ENCODE assay signal across 27 cellular contexts in genomic region chr5:95845401-95845800, GRCh38. TPM values are rescaled to one million over a fixed set of nuclear protein-coding genes. Genes with fewer than 3 reads are reported as not detected.
DNase-seq lines count a peak whose midpoint lies in the region; ATAC-seq, FAIRE-seq and TF ChIP-seq lines count a peak whose summit lies in the region.
"Had no signal": no experiment of that assay in that cellular context is flagged by ENCODE, and none has a peak within 500 bp of the region (broad histone marks: within the 10 kb centered on the region; RNA-seq: fewer than 3 reads in every experiment).

No MANE protein-coding gene starts in this region.

- TF ChIP-seq RAD21 in A549 (conservative IDR thresholded peaks at IDR 0.05 in 1 of 2, IDR thresholded peaks at IDR 0.05 in 1 of 2): no peak

- no peak for TF ChIP-seq CTCF in A549 (IDR thresholded peaks at IDR 0.05)
- no peak for TF ChIP-seq CTCF in psoas muscle (IDR thresholded peaks at IDR 0.05)

- no peaks in the 10 kb centered on the region for H3K9me3 Mint-ChIP-seq in activated CD8-positive, alpha-beta memory T cell treated with anti-CD3 and anti-CD28 coated beads, Interleukin-2, amount 10 ng/mL, durations not matched to agents 7 days and 5 days (ENCODE audit: low read depth)
- H3K9me3 Mint-ChIP-seq in dendritic cell treated with granulocyte-macrophage colony-stimulating factor and Interleukin-4, amounts not matched to agents 40 ng/mL and 50 ng/mL, for 4 days: no peaks in the 10 kb centered on the region
- H3K9me3 Mint-ChIP-seq in activated naive CD4-positive, alpha-beta T cell treated with anti-CD3 and anti-CD28 coated beads, Interleukin-2, amount 10 ng/mL, durations not matched to agents 7 days and 5 days: no peaks in the 10 kb centered on the region
- H3K9me3 Mint-ChIP-seq: CD8-positive, alpha-beta T cell; IgD-negative memory B cell had no signal

- no peaks in the 10 kb centered on the region for H3K9me3 ChIP-seq in A549
- H3K9me3 ChIP-seq in psoas muscle: no peaks in the 10 kb centered on the region

- H3K4me3 Mint-ChIP-seq in activated CD8-positive, alpha-beta memory T cell treated with anti-CD3 and anti-CD28 coated beads, Interleukin-2, amount 10 ng/mL, durations not matched to agents 7 days and 5 days: no peak overlapping the region
- no peak overlapping the region for H3K4me3 Mint-ChIP-seq in dendritic cell treated with granulocyte-macrophage colony-stimulating factor and Interleukin-4, amounts not matched to agents 40 ng/mL and 50 ng/mL, for 4 days
- no peak overlapping the region for H3K4me3 Mint-ChIP-seq in activated naive CD4-positive, alpha-beta T cell treated with anti-CD3 and anti-CD28 coated beads, Interleukin-2, amount 10 ng/mL, durations not matched to agents 7 days and 5 days
- H3K4me3 Mint-ChIP-seq: CD8-positive, alpha-beta T cell; IgD-negative memory B cell had no signal

- no peak for TF ChIP-seq EP300 in A549 (IDR thresholded peaks at IDR 0.05)

- intact Hi-C loops in dendritic cell treated with granulocyte-macrophage colony-stimulating factor and Interleukin-4, amounts not matched to agents 40 ng/mL and 50 ng/mL, for 4 days (cut with micrococcal nuclease): no loop called here
- intact Hi-C loops in psoas muscle (cut with DNase I): loop anchor here (5.0 kb wide), 3 partner anchors 113 to 203 kb away; partner anchors contain the start of gene RHOBTB3 (in 1 of the 2)

- H3K36me3 ChIP-seq in psoas muscle (ENCODE audit: insufficient read depth in 1 of 2, low read depth in 1 of 2): no peaks in the 10 kb centered on the region

- no peaks in the 10 kb centered on the region for H3K27me3 ChIP-seq in psoas muscle (ENCODE audit: insufficient read depth in 3 of 3, low read length in 2 of 3)

- H3K27ac ChIP-seq in A549: peak overlapping the region; percentile 70 to 80; a peak in 2 of 6 replicates
- H3K27ac ChIP-seq in psoas muscle: peak overlapping the region; percentile 76
- H3K27ac ChIP-seq: 22Rv1, RWPE1, SK-N-MC had no signal

- no peak overlapping the region for H3K4me2 ChIP-seq in A549

- no peak for FAIRE-seq in A549 (lab: Jason Lieb, UNC)
- FAIRE-seq: GM12891, HTR-8/SVneo had no signal

- CTCF ChIA-PET in activated CD8-positive, alpha-beta memory T cell treated with anti-CD3 and anti-CD28 coated beads, Interleukin-2, amount 10 ng/mL, durations not matched to agents 7 days and 5 days (lab: Charles Lee): interaction anchor here (1.1 to 17.4 kb wide), 4 partner anchors 11 to 200 kb away, joined by 3 to 353 read pairs (median 16); partner anchors contain the start of gene RFESD
- CTCF ChIA-PET in A549 (lab: Yijun Ruan, JAX): interaction anchor here (1.3 to 23.4 kb wide), 6 partner anchors 24 to 201 kb away, joined by 3 to 469 read pairs (median 38); partner anchors contain the start of genes GLRX and RFESD
- CTCF ChIA-PET in activated naive CD4-positive, alpha-beta T cell treated with anti-CD3 and anti-CD28 coated beads, Interleukin-2, amount 10 ng/mL, durations not matched to agents 7 days and 5 days (lab: Charles Lee): interaction anchor here (1.4 to 17.4 kb wide), 7 partner anchors 23 to 202 kb away, joined by 3 to 377 read pairs (median 5); partner anchors contain the start of genes GLRX and RFESD

- DNase-seq in activated CD8-positive, alpha-beta memory T cell treated with anti-CD3 and anti-CD28 coated beads, Interleukin-2, amount 10 ng/mL, durations not matched to agents 7 days and 5 days: peak; percentile 21
- DNase-seq in activated CD8-positive, alpha-beta memory T cell treated with anti-CD3 and anti-CD28 coated beads for 24 hours: no peak
- DNase-seq in A549 (ENCODE audit: low read depth in 1 of 2, low spot score in 1 of 2) (no peak), psoas muscle (no peak), HPDE6-E6E7 (ENCODE audit: extremely low spot score) (no peak), NCI-H2171 treated with DMSO at 0.1 percent for 48 hours (lab: John Stamatoyannopoulos, UW) (no peak)
- DNase-seq in activated naive CD4-positive, alpha-beta T cell treated with anti-CD3 and anti-CD28 coated beads, Interleukin-2, amount 10 ng/mL, durations not matched to agents 7 days and 5 days: no peak
- DNase-seq: AML-193; CD8-positive, alpha-beta T cell; DMS153; H7; Karpas-422; NCI-H1092; NCI-H1436; NCI-H1930; NCI-H226; NCI-H510A treated with DMSO at 0.1 percent for 48 hours; NCI-H748 treated with DMSO at 0.1 percent for 48 hours; SHP77 treated with DMSO at 0.1 percent for 48 hours had no signal

- peaks cover 36% of the 10 kb centered on the region for H3K4me1 Mint-ChIP-seq in activated CD8-positive, alpha-beta memory T cell treated with anti-CD3 and anti-CD28 coated beads, Interleukin-2, amount 10 ng/mL, durations not matched to agents 7 days and 5 days
- H3K4me1 Mint-ChIP-seq in dendritic cell treated with granulocyte-macrophage colony-stimulating factor and Interleukin-4, amounts not matched to agents 40 ng/mL and 50 ng/mL, for 4 days (ENCODE audit: low read depth): peaks cover 45% of the 10 kb centered on the region
- peaks cover 21% of the 10 kb centered on the region for H3K4me1 Mint-ChIP-seq in activated naive CD4-positive, alpha-beta T cell treated with anti-CD3 and anti-CD28 coated beads, Interleukin-2, amount 10 ng/mL, durations not matched to agents 7 days and 5 days

- WGBS in A549 (ENCODE audit: missing lambda C conversion rate): 81% methylated on average over 3 of the region's 3 CpGs
- WGBS in psoas muscle, 3 donors: 77 to 98% (median 86%) methylated on average over 3 of the region's 3 CpGs

- H3K36me3 Mint-ChIP-seq in activated CD8-positive, alpha-beta memory T cell treated with anti-CD3 and anti-CD28 coated beads, Interleukin-2, amount 10 ng/mL, durations not matched to agents 7 days and 5 days: no peaks in the 10 kb centered on the region
- no peaks in the 10 kb centered on the region for H3K36me3 Mint-ChIP-seq in dendritic cell treated with granulocyte-macrophage colony-stimulating factor and Interleukin-4, amounts not matched to agents 40 ng/mL and 50 ng/mL, for 4 days (ENCODE audit: low read depth)
- H3K36me3 Mint-ChIP-seq in activated naive CD4-positive, alpha-beta T cell treated with anti-CD3 and anti-CD28 coated beads, Interleukin-2, amount 10 ng/mL, durations not matched to agents 7 days and 5 days: no peaks in the 10 kb centered on the region
- H3K36me3 Mint-ChIP-seq: CD8-positive, alpha-beta T cell; IgD-negative memory B cell had no signal

- H3K4me1 ChIP-seq in A549 (peaks cover 46% of the 10 kb centered on the region), psoas muscle (peaks cover 15% of the 10 kb centered on the region)

- H3K27ac Mint-ChIP-seq in activated CD8-positive, alpha-beta memory T cell treated with anti-CD3 and anti-CD28 coated beads, Interleukin-2, amount 10 ng/mL, durations not matched to agents 7 days and 5 days: no peak overlapping the region
- H3K27ac Mint-ChIP-seq in dendritic cell treated with granulocyte-macrophage colony-stimulating factor and Interleukin-4, amounts not matched to agents 40 ng/mL and 50 ng/mL, for 4 days: peak overlapping the region; percentile 12
- no peak overlapping the region for H3K27ac Mint-ChIP-seq in activated naive CD4-positive, alpha-beta T cell treated with anti-CD3 and anti-CD28 coated beads, Interleukin-2, amount 10 ng/mL, durations not matched to agents 7 days and 5 days
- H3K27ac Mint-ChIP-seq: CD8-positive, alpha-beta T cell; IgD-negative memory B cell had no signal

- H3K4me3 ChIP-seq in A549 (no peak overlapping the region), psoas muscle (peak overlapping the region; percentile 35)
- H3K4me3 ChIP-seq: SK-N-MC had no signal

- no peak for TF ChIP-seq POLR2A in A549 (IDR thresholded peaks at IDR 0.05; ENCODE audit: low read length)

- H3K27me3 Mint-ChIP-seq in activated CD8-positive, alpha-beta memory T cell treated with anti-CD3 and anti-CD28 coated beads, Interleukin-2, amount 10 ng/mL, durations not matched to agents 7 days and 5 days: peaks cover 14% of the 10 kb centered on the region
- peaks cover 3% of the 10 kb centered on the region for H3K27me3 Mint-ChIP-seq in dendritic cell treated with granulocyte-macrophage colony-stimulating factor and Interleukin-4, amounts not matched to agents 40 ng/mL and 50 ng/mL, for 4 days
- peaks cover 15% of the 10 kb centered on the region for H3K27me3 Mint-ChIP-seq in activated naive CD4-positive, alpha-beta T cell treated with anti-CD3 and anti-CD28 coated beads, Interleukin-2, amount 10 ng/mL, durations not matched to agents 7 days and 5 days
- H3K27me3 Mint-ChIP-seq: IgD-negative memory B cell had no signal

- POLR2A ChIA-PET in A549 (lab: Yijun Ruan, JAX): no interaction called here

- no peak for ATAC-seq in activated CD8-positive, alpha-beta memory T cell treated with anti-CD3 and anti-CD28 coated beads, Interleukin-2, amount 10 ng/mL, durations not matched to agents 7 days and 5 days
- no peak for ATAC-seq in A549
- no peak for ATAC-seq in psoas muscle
- ATAC-seq: CD8-positive, alpha-beta T cell had no signal

TF ChIP-seq in A549, 52 proteins besides CTCF, POLR2A, EP300 and RAD21:
- no peak for TF ChIP-seq CEBPB (IDR thresholded peaks at IDR 0.05)
- TF ChIP-seq POLR2AphosphoS2 (conservative IDR thresholded peaks at IDR 0.05; ENCODE audit: low read length): no peak
- no peak for TF ChIP-seq SREBF2 (IDR thresholded peaks at IDR 0.05)
TF ChIP-seq in A549: peak in this region for 0.

RNA-seq across cellular contexts. Expression of gene GLRX, which starts 22.9 kb away (rescaled TPM):
- total RNA-seq in activated CD8-positive, alpha-beta memory T cell treated with anti-CD3 and anti-CD28 coated beads, Interleukin-2, amount 10 ng/mL, durations not matched to agents 7 days and 5 days: 10 to 100 TPM; 65.3 to 67.1 TPM
- polyA plus RNA-seq in A549 (2011; rRNA removed) (329 and 381 TPM in 2 replicates), A549 (2017; fragmentation: RNase III; extraction: RNeasy Plus Mini Kit Qiagen cat#74134 plus additional on column Dnase treatment) (96.4 to 113 TPM (median 106 TPM) in 3 replicates), psoas muscle (1,000 to 10,000 TPM; 1,121 to 3,024 (median 1,342) TPM)
- polyA plus RNA-seq in A549 (2012; cell fraction: cytosol; rRNA removed): 165 and 222 TPM in 2 replicates
- polyA plus RNA-seq in A549 (2012; cell fraction: nucleus; rRNA removed): 49.6 and 81.8 TPM in 2 replicates
- polyA minus RNA-seq in A549 (2011; rRNA and poly(A)+ RNA removed): 97.8 and 196 TPM in 2 replicates
- total RNA-seq in psoas muscle: 100 to 1,000 TPM; 131 to 888 (median 651) TPM
- total RNA-seq: G401 had no signal
